1 cellular context compared by ENCODE assay signal in genomic region chr19:44848036-44848804, GRCh38.
A peak's percentile ranks its signal among the peaks of the same experiment; 100 is the strongest.
TF ChIP-seq lines count a peak whose summit lies in the region.

No MANE protein-coding gene starts in this region.

TF ChIP-seq in K562, 482 proteins besides CTCF, POLR2A, EP300 and RAD21 (continued from another document and continues in another):
- no peak for TF ChIP-seq ELK1 (CRISPR knock-in tag; IDR thresholded peaks at IDR 0.05)
- TF ChIP-seq, protein P1, sequence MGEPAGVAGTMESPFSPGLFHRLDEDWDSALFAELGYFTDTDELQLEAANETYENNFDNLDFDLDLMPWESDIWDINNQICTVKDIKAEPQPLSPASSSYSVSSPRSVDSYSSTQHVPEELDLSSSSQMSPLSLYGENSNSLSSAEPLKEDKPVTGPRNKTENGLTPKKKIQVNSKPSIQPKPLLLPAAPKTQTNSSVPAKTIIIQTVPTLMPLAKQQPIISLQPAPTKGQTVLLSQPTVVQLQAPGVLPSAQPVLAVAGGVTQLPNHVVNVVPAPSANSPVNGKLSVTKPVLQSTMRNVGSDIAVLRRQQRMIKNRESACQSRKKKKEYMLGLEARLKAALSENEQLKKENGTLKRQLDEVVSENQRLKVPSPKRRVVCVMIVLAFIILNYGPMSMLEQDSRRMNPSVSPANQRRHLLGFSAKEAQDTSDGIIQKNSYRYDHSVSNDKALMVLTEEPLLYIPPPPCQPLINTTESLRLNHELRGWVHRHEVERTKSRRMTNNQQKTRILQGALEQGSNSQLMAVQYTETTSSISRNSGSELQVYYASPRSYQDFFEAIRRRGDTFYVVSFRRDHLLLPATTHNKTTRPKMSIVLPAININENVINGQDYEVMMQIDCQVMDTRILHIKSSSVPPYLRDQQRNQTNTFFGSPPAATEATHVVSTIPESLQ (CRISPR knock-in tag; IDR thresholded peaks at IDR 0.05) = no peak
- TF ChIP-seq, protein P2, sequence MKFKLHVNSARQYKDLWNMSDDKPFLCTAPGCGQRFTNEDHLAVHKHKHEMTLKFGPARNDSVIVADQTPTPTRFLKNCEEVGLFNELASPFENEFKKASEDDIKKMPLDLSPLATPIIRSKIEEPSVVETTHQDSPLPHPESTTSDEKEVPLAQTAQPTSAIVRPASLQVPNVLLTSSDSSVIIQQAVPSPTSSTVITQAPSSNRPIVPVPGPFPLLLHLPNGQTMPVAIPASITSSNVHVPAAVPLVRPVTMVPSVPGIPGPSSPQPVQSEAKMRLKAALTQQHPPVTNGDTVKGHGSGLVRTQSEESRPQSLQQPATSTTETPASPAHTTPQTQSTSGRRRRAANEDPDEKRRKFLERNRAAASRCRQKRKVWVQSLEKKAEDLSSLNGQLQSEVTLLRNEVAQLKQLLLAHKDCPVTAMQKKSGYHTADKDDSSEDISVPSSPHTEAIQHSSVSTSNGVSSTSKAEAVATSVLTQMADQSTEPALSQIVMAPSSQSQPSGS (CRISPR knock-in tag; IDR thresholded peaks at IDR 0.05) = no peak
- no peak for TF ChIP-seq PTTG1 (tag; IDR thresholded peaks at IDR 0.05; ENCODE audit: low read depth)
- no peak for TF ChIP-seq ZNF407 (IDR thresholded peaks at IDR 0.05; ENCODE audit: low read depth)
- TF ChIP-seq MCM3 (IDR thresholded peaks at IDR 0.05) = no peak
- no peak for TF ChIP-seq HDAC2 (IDR thresholded peaks at IDR 0.05)
- no peak for TF ChIP-seq ESRRB (CRISPR knock-in tag; IDR thresholded peaks at IDR 0.05; ENCODE audit: borderline replicate concordance)
- no peak for TF ChIP-seq TAL1 (IDR thresholded peaks at IDR 0.05)
- no peak for TF ChIP-seq SAFB2 (IDR thresholded peaks at IDR 0.05; ENCODE audit: borderline replicate concordance, low read depth, low read length, severe bottlenecking)
- TF ChIP-seq ZNF57 (CRISPR knock-in tag; IDR thresholded peaks at IDR 0.05) = no peak
- no peak for TF ChIP-seq STAT5A (IDR thresholded peaks at IDR 0.05; ENCODE audit: borderline replicate concordance, low read length)
- no peak for TF ChIP-seq ZNF121 (CRISPR knock-in tag; conservative IDR thresholded peaks at IDR 0.05)
- 0 out of 2 replicates have a peak, but pooled peaks have one; percentile 60 for TF ChIP-seq LCOR (CRISPR knock-in tag; IDR thresholded peaks at IDR 0.05)
- TF ChIP-seq, protein P3, sequence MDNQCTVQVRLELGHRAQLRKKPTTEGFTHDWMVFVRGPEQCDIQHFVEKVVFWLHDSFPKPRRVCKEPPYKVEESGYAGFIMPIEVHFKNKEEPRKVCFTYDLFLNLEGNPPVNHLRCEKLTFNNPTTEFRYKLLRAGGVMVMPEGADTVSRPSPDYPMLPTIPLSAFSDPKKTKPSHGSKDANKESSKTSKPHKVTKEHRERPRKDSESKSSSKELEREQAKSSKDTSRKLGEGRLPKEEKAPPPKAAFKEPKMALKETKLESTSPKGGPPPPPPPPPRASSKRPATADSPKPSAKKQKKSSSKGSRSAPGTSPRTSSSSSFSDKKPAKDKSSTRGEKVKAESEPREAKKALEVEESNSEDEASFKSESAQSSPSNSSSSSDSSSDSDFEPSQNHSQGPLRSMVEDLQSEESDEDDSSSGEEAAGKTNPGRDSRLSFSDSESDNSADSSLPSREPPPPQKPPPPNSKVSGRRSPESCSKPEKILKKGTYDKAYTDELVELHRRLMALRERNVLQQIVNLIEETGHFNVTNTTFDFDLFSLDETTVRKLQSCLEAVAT (IDR thresholded peaks at IDR 0.05) = peak; percentile 40 to 49; a peak in 2 of 4 replicates
- no peak for TF ChIP-seq ZNF444 (CRISPR knock-in tag; IDR thresholded peaks at IDR 0.05)
- TF ChIP-seq ZBTB7A (IDR thresholded peaks at IDR 0.05; ENCODE audit: borderline replicate concordance, control insufficient read depth, low read depth, low read length) = no peak; the same call in 1 of the 2 replicates
- no peak for TF ChIP-seq TEAD4 (IDR thresholded peaks at IDR 0.05; ENCODE audit: low read length)
- TF ChIP-seq TEAD4 (CRISPR knock-in tag; IDR thresholded peaks at IDR 0.05; ENCODE audit: borderline replicate concordance) = no peak
- TF ChIP-seq, protein P4, sequence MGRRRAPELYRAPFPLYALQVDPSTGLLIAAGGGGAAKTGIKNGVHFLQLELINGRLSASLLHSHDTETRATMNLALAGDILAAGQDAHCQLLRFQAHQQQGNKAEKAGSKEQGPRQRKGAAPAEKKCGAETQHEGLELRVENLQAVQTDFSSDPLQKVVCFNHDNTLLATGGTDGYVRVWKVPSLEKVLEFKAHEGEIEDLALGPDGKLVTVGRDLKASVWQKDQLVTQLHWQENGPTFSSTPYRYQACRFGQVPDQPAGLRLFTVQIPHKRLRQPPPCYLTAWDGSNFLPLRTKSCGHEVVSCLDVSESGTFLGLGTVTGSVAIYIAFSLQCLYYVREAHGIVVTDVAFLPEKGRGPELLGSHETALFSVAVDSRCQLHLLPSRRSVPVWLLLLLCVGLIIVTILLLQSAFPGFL (CRISPR knock-in tag; IDR thresholded peaks at IDR 0.05) = 0 out of 2 replicates have a peak, but pooled peaks have one; percentile 51
- peak in 1 of 2 experiments; percentile 34; a peak in 1 of 4 replicates for TF ChIP-seq HDAC1 (IDR thresholded peaks at IDR 0.05)
- no peak for TF ChIP-seq ZNF217 (CRISPR knock-in tag; IDR thresholded peaks at IDR 0.05)
- TF ChIP-seq, protein P5, sequence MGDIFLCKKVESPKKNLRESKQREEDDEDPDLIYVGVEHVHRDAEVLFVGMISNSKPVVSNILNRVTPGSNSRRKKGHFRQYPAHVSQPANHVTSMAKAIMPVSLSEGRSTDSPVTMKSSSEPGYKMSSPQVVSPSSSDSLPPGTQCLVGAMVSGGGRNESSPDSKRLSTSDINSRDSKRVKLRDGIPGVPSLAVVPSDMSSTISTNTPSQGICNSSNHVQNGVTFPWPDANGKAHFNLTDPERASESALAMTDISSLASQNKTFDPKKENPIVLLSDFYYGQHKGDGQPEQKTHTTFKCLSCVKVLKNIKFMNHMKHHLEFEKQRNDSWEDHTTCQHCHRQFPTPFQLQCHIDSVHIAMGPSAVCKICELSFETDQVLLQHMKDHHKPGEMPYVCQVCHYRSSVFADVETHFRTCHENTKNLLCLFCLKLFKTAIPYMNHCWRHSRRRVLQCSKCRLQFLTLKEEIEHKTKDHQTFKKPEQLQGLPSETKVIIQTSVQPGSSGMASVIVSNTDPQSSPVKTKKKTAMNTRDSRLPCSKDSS (IDR thresholded peaks at IDR 0.05; ENCODE audit: low read depth, partially characterized antibody) = no peak
- no peak for TF ChIP-seq BRF1 (IDR thresholded peaks at IDR 0.05; ENCODE audit: borderline replicate concordance, extremely low read depth, insufficient read length)
- no peak for TF ChIP-seq E2F3 (CRISPR knock-in tag; IDR thresholded peaks at IDR 0.05)
- no peak for TF ChIP-seq FOXK1 (CRISPR knock-in tag; IDR thresholded peaks at IDR 0.05; ENCODE audit: borderline replicate concordance)
- no peak for TF ChIP-seq ZNF696 (CRISPR knock-in tag; conservative IDR thresholded peaks at IDR 0.05)
- peak; percentile 70 for TF ChIP-seq ZNF512 (tag; IDR thresholded peaks at IDR 0.05)
- peak; percentile 66 for TF ChIP-seq ARHGAP35 (IDR thresholded peaks at IDR 0.05; ENCODE audit: partially characterized antibody)
- no peak for TF ChIP-seq NFATC3 (IDR thresholded peaks at IDR 0.05)
- no peak for TF ChIP-seq BRF2 (IDR thresholded peaks at IDR 0.05; ENCODE audit: borderline replicate concordance, insufficient read depth, insufficient read length)
- no peak for TF ChIP-seq ZNF778 (CRISPR knock-in tag; IDR thresholded peaks at IDR 0.05)
- no peak for TF ChIP-seq FOXP4 (CRISPR knock-in tag; IDR thresholded peaks at IDR 0.05; ENCODE audit: borderline replicate concordance)
- no peak for TF ChIP-seq ZNF212 (CRISPR knock-in tag; IDR thresholded peaks at IDR 0.05)
- no peak for TF ChIP-seq CTBP1 (IDR thresholded peaks at IDR 0.05; ENCODE audit: borderline replicate concordance)
- TF ChIP-seq BACH1 (tag; IDR thresholded peaks at IDR 0.05) = no peak
- TF ChIP-seq KLF1 (tag; IDR thresholded peaks at IDR 0.05) = no peak
